Comparison of ENCODE assay signal across 17 cellular contexts in the genomic region with DNA sequence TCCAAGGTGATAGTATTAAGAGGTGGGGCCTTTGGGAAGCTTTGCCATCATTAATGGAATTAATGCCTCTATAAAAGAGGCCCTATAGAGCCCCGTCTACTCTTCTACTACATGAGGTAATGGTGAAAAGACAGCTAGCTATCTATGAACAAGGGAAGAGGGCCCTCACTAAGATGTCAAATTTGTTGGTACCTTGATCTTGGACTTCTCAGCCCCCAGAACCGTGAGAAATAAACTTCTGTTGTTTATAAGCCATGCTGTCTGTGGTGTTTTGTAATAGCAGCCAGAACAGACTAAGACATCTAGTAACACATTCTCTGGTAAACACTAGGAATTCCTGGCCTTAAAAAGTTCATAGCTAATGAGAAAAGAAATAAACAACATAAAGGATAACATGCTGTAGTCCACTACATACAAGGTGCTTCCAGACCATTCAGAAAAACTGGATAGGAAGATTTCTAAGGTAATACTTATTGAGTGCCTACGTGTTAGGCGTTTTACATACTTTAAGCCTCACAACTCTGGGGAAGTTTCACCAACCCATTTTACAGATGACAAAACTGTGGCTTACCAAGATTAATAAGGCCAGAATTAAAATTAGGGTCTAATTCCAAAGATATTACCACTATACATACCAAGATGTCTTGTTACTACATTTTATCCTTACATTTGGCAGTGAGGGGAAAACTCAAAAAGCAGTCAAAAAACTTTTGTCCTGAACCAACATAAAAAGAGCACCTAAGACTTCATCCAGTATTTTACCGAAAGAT. TPM values are rescaled to one million over a fixed set of nuclear protein-coding genes. Genes with fewer than 3 reads are reported as not detected.
DNase-seq lines count a peak whose midpoint lies in the region; ATAC-seq, FAIRE-seq and TF ChIP-seq lines count a peak whose summit lies in the region.
"Had no signal": no experiment of that assay in that cellular context is flagged by ENCODE, and none has a peak within 500 bp of the region (broad histone marks: within the 10 kb centered on the region; RNA-seq: fewer than 3 reads in every experiment).

No MANE protein-coding gene starts in this region.

- H4K5ac ChIP-seq in H1 (ENCODE audit: insufficient read length, low read depth, low read length), result no peak overlapping the region

- H3K4me1 ChIP-seq in OCI-LY7 (ENCODE audit: insufficient read depth, low read length, poor library complexity, severe bottlenecking), result peaks cover 40% of the 10 kb centered on the region
- peaks cover 0 to 3% (median 0%) of the 10 kb centered on the region in 4 experiments; a peak in 4 of 7 replicates for H3K4me1 ChIP-seq in H1 (replicated peaks in 1 of 4; ENCODE audit: control insufficient read depth in 3 of 4, insufficient read depth in 4 of 4, low read length in 3 of 4)
- H3K4me1 ChIP-seq in psoas muscle, result peaks cover 59% of the 10 kb centered on the region

- H3K27me3 ChIP-seq in H1 (replicated peaks in 1 of 4; ENCODE audit: control insufficient read depth in 3 of 4, extremely low read depth in 1 of 4, insufficient read depth in 3 of 4, low read length in 3 of 4), result no peaks in the 10 kb centered on the region
- H3K27me3 ChIP-seq in psoas muscle (ENCODE audit: insufficient read depth in 3 of 3, low read length in 2 of 3), result no peaks in the 10 kb centered on the region
- H3K27me3 ChIP-seq: upper lobe of left lung had no signal

- no peaks in the 10 kb centered on the region for H3K9me2 ChIP-seq in OCI-LY7 (ENCODE audit: insufficient read depth, low read length)

- no peak overlapping the region for H3K27ac Mint-ChIP-seq in T-helper 2 cell treated with Interferon-gamma antibody and Interleukin-4, amounts not matched to agents 5 μg/mL and 100 μg/mL, for 36 hours

- CTCF ChIA-PET in OCI-LY7 (lab: Charles Lee; ENCODE audit: unreplicated experiment) (no interaction called here), H1 (lab: Charles Lee; ENCODE audit: partially characterized antibody) (no interaction called here)

- FAIRE-seq in H1 (lab: Jason Lieb, UNC), result peak; percentile 28
- FAIRE-seq: A204.1, islet of Langerhans had no signal

- no peak overlapping the region for H3K14ac ChIP-seq in H1 (ENCODE audit: insufficient read length)

- peak overlapping the region; percentile 68 for H3K4me3 Mint-ChIP-seq in T-helper 2 cell treated with Interferon-gamma antibody and Interleukin-4, amounts not matched to agents 5 μg/mL and 100 μg/mL, for 36 hours

- H3K4me1 Mint-ChIP-seq in T-helper 2 cell treated with Interferon-gamma antibody and Interleukin-4, amounts not matched to agents 5 μg/mL and 100 μg/mL, for 36 hours (ENCODE audit: low read depth), result peaks cover 27% of the 10 kb centered on the region

- H4K91ac ChIP-seq in H1 (replicated peaks; ENCODE audit: insufficient read length, low read length), result no peak overlapping the region

- peaks cover 7% of the 10 kb centered on the region for H3K23me2 ChIP-seq in H1 (ENCODE audit: low read depth, low read length)

- ATAC-seq in psoas muscle (no peak), HG03378 (IDR thresholded peaks at IDR 0.05; ENCODE audit: unreplicated experiment) (no peak)
- ATAC-seq: sciatic nerve had no signal

- H3K9ac ChIP-seq in H1 (replicated peaks in 1 of 4; ENCODE audit: extremely low read depth in 1 of 4, low read depth in 3 of 4, low read length in 3 of 4), result no peak overlapping the region

- no peak overlapping the region for H3K56ac ChIP-seq in H1 (replicated peaks; ENCODE audit: insufficient read length, low read depth, low read length)

- 88% methylated on average over 5 of the region's 5 CpGs; no CpG with 5 or more reads in 1 of the 2 experiments for WGBS in H1 (ENCODE audit: extremely low coverage in 1 of 2, insufficient coverage in 1 of 2, insufficient read length in 1 of 2, insufficient replicate concordance in 2 of 2, low coverage in 1 of 2, low lambda C conversion rate in 2 of 2, missing lambda C conversion rate in 1 of 2), 2 experiments
- WGBS in psoas muscle, 3 donors, result 89 to 92% (median 92%) methylated on average over 5 of the region's 5 CpGs

- no peak for TF ChIP-seq EP300 in H1 (IDR thresholded peaks at IDR 0.05; ENCODE audit: borderline replicate concordance in 1 of 2, low read depth in 2 of 2, low read length in 2 of 2)

- peaks cover 3% of the 10 kb centered on the region; the same call in 1 of the 2 replicates for H3K79me1 ChIP-seq in H1 (ENCODE audit: low read depth, low read length)

- H2BK12ac ChIP-seq in H1 (ENCODE audit: low read depth, low read length), result no peak overlapping the region

- H3K18ac ChIP-seq in H1 (ENCODE audit: extremely low read depth, low read length), result no peak overlapping the region

- H2BK5ac ChIP-seq in H1 (ENCODE audit: low read depth, low read length), result no peak overlapping the region

- no peak overlapping the region for H4K8ac ChIP-seq in H1 (ENCODE audit: extremely low read depth, insufficient read depth, low read length)

- BruUV-seq in OCI-LY7 (replicated peaks; lab: Mats Ljungman, UMichigan), result no TSS peak

- no peak overlapping the region for H3K23ac ChIP-seq in H1 (ENCODE audit: insufficient read length)

- peaks cover 20% of the 10 kb centered on the region for H3K36me3 Mint-ChIP-seq in T-helper 2 cell treated with Interferon-gamma antibody and Interleukin-4, amounts not matched to agents 5 μg/mL and 100 μg/mL, for 36 hours (ENCODE audit: low read depth)

- H3K79me2 ChIP-seq in OCI-LY7 (ENCODE audit: insufficient read depth, low read depth, low read length) (peaks cover 76% of the 10 kb centered on the region), H1 (ENCODE audit: control insufficient read depth in 1 of 2, insufficient read depth in 2 of 2, low read length in 2 of 2) (peaks cover 50 to 74% of the 10 kb centered on the region in 2 experiments)

- H3K4me2 ChIP-seq in OCI-LY7 (ENCODE audit: low read length), result peak overlapping the region; percentile 97
- H3K4me2 ChIP-seq in H1 (ENCODE audit: insufficient read depth in 1 of 2, low read depth in 2 of 2, low read length in 2 of 2), result no peak overlapping the region; a peak in 1 of 4 replicates

- H4K20me1 ChIP-seq in OCI-LY7 (ENCODE audit: insufficient read depth, low read length), result peaks cover 65% of the 10 kb centered on the region
- H4K20me1 ChIP-seq in H1 (replicated peaks in 1 of 2; ENCODE audit: control insufficient read depth in 1 of 2, insufficient read depth in 2 of 2, low read length in 2 of 2), result peaks cover 16 to 22% of the 10 kb centered on the region in 2 experiments

- no peak for DNase-seq in T-helper 2 cell treated with Interferon-gamma antibody and Interleukin-4, amounts not matched to agents 5 μg/mL and 100 μg/mL, for 36 hours (ENCODE audit: low spot score)
- DNase-seq in T-helper 2 cell (no peak), OCI-LY7 (ENCODE audit: low spot score) (no peak), H1 (ENCODE audit: low read depth in 1 of 2, low spot score in 2 of 2) (no peak), psoas muscle (no peak), SK-N-DZ (ENCODE audit: low spot score) (no peak), NCI-H2227 (lab: John Stamatoyannopoulos, UW; ENCODE audit: unreplicated experiment) (no peak)
- DNase-seq: activated CD4-positive, CD25-positive, alpha-beta regulatory T cell treated with anti-CD3 and anti-CD28 coated beads, Interleukin-2, amount 50 U/mL, for 72 hours; NCI-H1092 treated with DMSO at 0.1 percent for 48 hours; NCI-H524 treated with DMSO at 0.1 percent for 48 hours; Right ventricle myocardium superior; upper lobe of left lung had no signal

- H2BK120ac ChIP-seq in H1 (replicated peaks; ENCODE audit: low read depth, low read length), result no peak overlapping the region

- H3K27ac ChIP-seq in OCI-LY7 (ENCODE audit: low read depth, low read length, poor library complexity, severe bottlenecking) (no peak overlapping the region), H1 (ENCODE audit: low read depth, low read length) (no peak overlapping the region), psoas muscle (no peak overlapping the region)
- H3K27ac ChIP-seq: upper lobe of left lung had no signal

- TF ChIP-seq RAD21 in H1 (IDR thresholded peaks at IDR 0.05 in 1 of 2, conservative IDR thresholded peaks at IDR 0.05 in 1 of 2; ENCODE audit: low read depth in 2 of 2, low read length in 2 of 2), result no peak

- no peak overlapping the region for H2BK15ac ChIP-seq in H1 (ENCODE audit: low read length)

- H3K36me3 ChIP-seq in OCI-LY7 (ENCODE audit: insufficient read depth, low read length) (peaks cover 52% of the 10 kb centered on the region), H1 (ENCODE audit: control insufficient read depth in 2 of 4, insufficient read depth in 4 of 4, low read length in 3 of 4) (no peaks in the 10 kb centered on the region), psoas muscle (ENCODE audit: insufficient read depth in 1 of 2, low read depth in 1 of 2) (no peaks in the 10 kb centered on the region)
- H3K36me3 ChIP-seq: upper lobe of left lung had no signal

- H2AK5ac ChIP-seq in H1 (ENCODE audit: low read depth, low read length), result no peak overlapping the region

- no peaks in the 10 kb centered on the region for H3K27me3 Mint-ChIP-seq in T-helper 2 cell treated with Interferon-gamma antibody and Interleukin-4, amounts not matched to agents 5 μg/mL and 100 μg/mL, for 36 hours (ENCODE audit: low read depth)

- intact Hi-C loops in OCI-LY7 (cut with micrococcal nuclease; ENCODE audit: unreplicated experiment) (loop anchor here (5.0 to 10.0 kb wide), 3 partner anchors 298 to 499 kb away; no protein-coding TSS in a partner anchor), psoas muscle (cut with DNase I) (loop anchor here in 1 of 2 donors (5.0 to 10.0 kb wide), 3 partner anchors 48 to 301 kb away; no protein-coding TSS in a partner anchor)

- TF ChIP-seq POLR2A in H1 (IDR thresholded peaks at IDR 0.05; ENCODE audit: control extremely low read depth in 1 of 2, low read depth in 2 of 2, low read length in 2 of 2), result no peak

- H2AFZ ChIP-seq in OCI-LY7 (ENCODE audit: low read length) (no peak overlapping the region), H1 (ENCODE audit: low read length) (no peak overlapping the region)

- TF ChIP-seq CTCF in OCI-LY7 (conservative IDR thresholded peaks at IDR 0.05; ENCODE audit: low read length) (no peak), H1 (IDR thresholded peaks at IDR 0.05; ENCODE audit: control extremely low read depth in 1 of 3, insufficient read depth in 1 of 3, low read depth in 1 of 3, low read length in 3 of 3) (no peak), psoas muscle (IDR thresholded peaks at IDR 0.05) (no peak)

- no peak overlapping the region for H2BK20ac ChIP-seq in H1 (ENCODE audit: low read length)

- no peak overlapping the region for H3K4ac ChIP-seq in H1 (replicated peaks; ENCODE audit: insufficient read length, low read depth, low read length)

- peaks cover 2% of the 10 kb centered on the region for H3K9me3 Mint-ChIP-seq in T-helper 2 cell treated with Interferon-gamma antibody and Interleukin-4, amounts not matched to agents 5 μg/mL and 100 μg/mL, for 36 hours

- H3K9me3 ChIP-seq in OCI-LY7 (ENCODE audit: low read length) (no peaks in the 10 kb centered on the region; the same call in 1 of the 2 replicates), H1 (ENCODE audit: insufficient read depth in 2 of 2, low read depth in 1 of 2, low read length in 1 of 2) (no peaks in the 10 kb centered on the region), psoas muscle (no peaks in the 10 kb centered on the region)
- H3K9me3 ChIP-seq: HAP-1, upper lobe of left lung had no signal

- POLR2A ChIA-PET in OCI-LY7 (lab: Charles Lee) (interaction anchor here (1.1 to 2.9 kb wide), 4 partner anchors 17 to 102 kb away, joined by 3 to 8 read pairs (median 5); no protein-coding TSS in a partner anchor), H1 (lab: Charles Lee; ENCODE audit: partially characterized antibody) (interaction anchor here (1.2 to 1.7 kb wide), 4 partner anchors 9 to 20 kb away, joined by 3 to 4 read pairs (median 4); no protein-coding TSS in a partner anchor)

- H3K4me3 ChIP-seq in OCI-LY7 (ENCODE audit: low read depth, low read length, poor library complexity, severe bottlenecking), result peak overlapping the region; percentile 98
- H3K4me3 ChIP-seq in H1 (ENCODE audit: extremely low read depth in 1 of 4, insufficient read depth in 2 of 4, low read depth in 3 of 4, low read length in 4 of 4), result peak overlapping the region in 1 of 4 experiments; percentile 72; a peak in 1 of 8 replicates
- H3K4me3 ChIP-seq in psoas muscle, result peak overlapping the region; percentile 100
- H3K4me3 ChIP-seq: upper lobe of left lung had no signal

RNA-seq across cellular contexts. Expression of a gene that starts 3.2 kb away (rescaled TPM):
- 95.3 and 95.9 TPM in 2 replicates for total RNA-seq in OCI-LY7 (2014; rRNA removed; shearing (Covaris generic))
- total RNA-seq in OCI-LY7 (2022) (158 and 164 TPM in 2 replicates), psoas muscle (100 to 1,000 TPM; 144 to 198 (median 159) TPM)
- total RNA-seq in H1 (2021; fragmentation: NEBNext Ultra II Directional; extraction: Animal tissue kit (Norgen Biotek cat#: 25700)), result 99.3 and 110 TPM in 2 replicates
- polyA plus RNA-seq in H1 (2011; rRNA removed) (8.1 and 13.8 TPM in 2 replicates), psoas muscle (100 to 1,000 TPM in 1 of 3 donors, 10 to 100 TPM in 2; 53.5 to 131 (median 62.3) TPM)
- 19.4 TPM for polyA plus RNA-seq in H1 (2011; cell fraction: cytosol; rRNA removed)
- polyA plus RNA-seq in H1 (2011; cell fraction: nucleus; rRNA removed), result 32.2 TPM
- 29.9 to 70.4 TPM (median 37.6 TPM) in 4 replicates for polyA plus RNA-seq in H1 (2012, experiment 1 of 2)
- 4.1 TPM for polyA plus RNA-seq in H1 (2012, experiment 2 of 2)
- polyA plus RNA-seq in H1 (2013, experiment 1 of 2), result 50.4 TPM
- polyA plus RNA-seq in H1 (2013, experiment 2 of 2), result 50.7 TPM
- 110 and 166 TPM in 2 replicates for polyA minus RNA-seq in H1 (2011; rRNA and poly(A)+ RNA removed)
- 101 TPM for polyA minus RNA-seq in H1 (2011; cell fraction: cytosol; rRNA and poly(A)+ RNA removed)
- 261 TPM for polyA minus RNA-seq in H1 (2011; cell fraction: nucleus; rRNA and poly(A)+ RNA removed)
- 47.5 and 56.1 TPM in 2 replicates for polyA plus RNA-seq in SK-N-DZ (2014; cell fraction: cytosol; rRNA removed)
- 39.8 and 42.6 TPM in 2 replicates for polyA plus RNA-seq in SK-N-DZ (2014; cell fraction: nucleus; rRNA removed)
